11 cellular contexts compared by ENCODE assay signal in genomic region chr3:139434764-139435291, GRCh38. TPM values are rescaled to one million over a fixed set of nuclear protein-coding genes. Genes with fewer than 3 reads are reported as not detected.
A peak's percentile ranks its signal among the peaks of the same experiment; 100 is the strongest.
DNase-seq lines count a peak whose midpoint lies in the region; ATAC-seq, FAIRE-seq and TF ChIP-seq lines count a peak whose summit lies in the region.
"Had no signal": no experiment of that assay in that cellular context is flagged by ENCODE, and none has a peak within 500 bp of the region (broad histone marks: within the 10 kb centered on the region; RNA-seq: fewer than 3 reads in every experiment).

No MANE protein-coding gene starts in this region.

- DNase-seq in ELR (ENCODE audit: low read depth) (peak; percentile 2), OCI-M1 (lab: John Stamatoyannopoulos, UW) (peak; percentile 4), foreskin fibroblast (peak; percentile 43 to 54), sciatic nerve (ENCODE audit: low spot score) (no peak), urothelium cell line (ENCODE audit: low spot score) (no peak), GM10248 (ENCODE audit: extremely low spot score) (no peak)
- DNase-seq: activated CD8-positive, alpha-beta memory T cell treated with anti-CD3 and anti-CD28 coated beads, Interleukin-2, amount 50 U/mL, for 4 hours; NCI-H510A treated with DMSO at 0.1 percent for 48 hours; T-helper 1 cell had no signal

- FAIRE-seq in urothelium cell line (lab: Jason Lieb, UNC) = no peak

- ATAC-seq in sciatic nerve (peak; percentile 78), HG02610 (IDR thresholded peaks at IDR 0.05; ENCODE audit: unreplicated experiment) (no peak), GM21515 (IDR thresholded peaks at IDR 0.05; ENCODE audit: unreplicated experiment) (no peak)

- TF ChIP-seq CTCF in foreskin fibroblast (IDR thresholded peaks at IDR 0.05; ENCODE audit: low read depth, low read length) = no peak
- TF ChIP-seq CTCF in GM10248 (IDR thresholded peaks at IDR 0.05; ENCODE audit: control extremely low read depth, extremely low read depth, low read depth, missing control alignments) = no peak

- CTCF ChIA-PET in GM10248 (lab: Yijun Ruan, JAX) = interaction anchor here (1.3 to 1.4 kb wide), 3 partner anchors 9 to 43 kb away, joined by 3 to 4 read pairs (median 3); no protein-coding TSS in a partner anchor

- intact Hi-C loops in sciatic nerve (cut with DNase I) = no loop called here

- POLR2A ChIA-PET in GM10248 (lab: Yijun Ruan, JAX) = no interaction called here

- H3K4me3 ChIP-seq in foreskin fibroblast (ENCODE audit: low read depth in 1 of 2, low read length in 2 of 2) = no peak overlapping the region

RNA-seq across cellular contexts. Expression of gene RBP2, which starts 41.5 kb away (rescaled TPM):
- total RNA-seq in sciatic nerve = not detected

RNA-seq across cellular contexts. Expression of gene COPB2, which starts 45.4 kb away (rescaled TPM):
- 96.6 TPM for total RNA-seq in sciatic nerve

Comparison
In these comparisons a context has a peak if more than half of its experiments do, and no peak if none do; other contexts are left out.
1. DNase-seq: peak in ELR (single experiment), OCI-M1 (single experiment) and foreskin fibroblast (2 of 2); none in sciatic nerve (single experiment), urothelium cell line (single experiment) and GM10248 (single experiment).